Comparison of ENCODE assay signal across 32 cellular contexts in genomic region chr3:54928056-54928770, GRCh38. TPM values are rescaled to one million over a fixed set of nuclear protein-coding genes. Genes with fewer than 3 reads are reported as not detected.
"Had no signal": no experiment of that assay in that cellular context is flagged by ENCODE, and none has a peak within 500 bp of the region (broad histone marks: within the 10 kb centered on the region; RNA-seq: fewer than 3 reads in every experiment).

Gene LRTM1 (minus strand): TSS chr3:54928059. CDS start chr3:54927911, 148 bp downstream.

- H3K9me3 ChIP-seq: ascending aorta, esophagus squamous epithelium, pancreas, prostate gland, sigmoid colon, spleen, testis, transverse colon had no signal

- DNase-seq: activated CD4-positive, alpha-beta memory T cell treated with anti-CD3 and anti-CD28 coated beads for 36 hours; activated CD4-positive, alpha-beta T cell treated with anti-CD3 and anti-CD28 coated beads, Interleukin-2, amount 10 ng/mL, durations not matched to agents 24 days and 14 days; activated CD4-positive, CD25-positive, alpha-beta regulatory T cell treated with anti-CD3 and anti-CD28 coated beads, Interleukin-2, amount 50 U/mL, for 72 hours; activated CD8-positive, alpha-beta memory T cell treated with anti-CD3 and anti-CD28 coated beads, Interleukin-2, amount 50 U/mL, for 4 hours; activated effector memory CD4-positive, alpha-beta T cell treated with anti-CD3 and anti-CD28 coated beads, Interleukin-2, amount 50 U/mL, for 16 hours; activated naive CD4-positive, alpha-beta T cell treated with anti-CD3 and anti-CD28 coated beads for 36 hours; activated naive CD8-positive, alpha-beta T cell treated with anti-CD3 and anti-CD28 coated beads, Interleukin-2, amount 10 ng/mL, durations not matched to agents 7 days and 5 days; activated T-cell treated with anti-CD3 and anti-CD28 coated beads, Interleukin-2, amount 50 U/mL, for 1 hour; brain microvascular endothelial cell; esophagus squamous epithelium; foreskin melanocyte; left cardiac atrium; left ventricle myocardium superior; mammary epithelial cell; nucleus accumbens; pancreas; sigmoid colon; spleen; stimulated activated naive CD8-positive, alpha-beta T cell treated with anti-CD3 and anti-CD28 coated beads, Interleukin-15, Interleukin-2, amounts not matched to agents 100 U/mL and 50 U/mL, for 24 hours; T-helper 9 cell; testis; transverse colon had no signal

- H3K36me3 ChIP-seq: ascending aorta, brain microvascular endothelial cell, esophagus squamous epithelium, pancreas, prostate gland, sigmoid colon, spleen, transverse colon had no signal

- H3K27ac ChIP-seq: ascending aorta, brain microvascular endothelial cell, coronary artery, esophagus squamous epithelium, pancreas, prostate gland, sigmoid colon, spleen, testis, transverse colon had no signal

- H3K4me3 ChIP-seq: ascending aorta, coronary artery, esophagus squamous epithelium, pancreas, prostate gland, sigmoid colon, spleen, testis, transverse colon had no signal

- H3K27me3 ChIP-seq: ascending aorta, brain microvascular endothelial cell, esophagus squamous epithelium, pancreas, sigmoid colon, spleen, testis, transverse colon had no signal

- H3K4me1 ChIP-seq: ascending aorta, esophagus squamous epithelium, pancreas, prostate gland, sigmoid colon, testis, transverse colon had no signal

RNA-seq across cellular contexts. Expression of gene LRTM1, which starts in this region (rescaled TPM):
- total RNA-seq: activated CD4-positive, alpha-beta memory T cell treated with anti-CD3 and anti-CD28 coated beads for 36 hours; activated CD4-positive, alpha-beta T cell treated with anti-CD3 and anti-CD28 coated beads, Interleukin-2, amount 10 ng/mL, durations not matched to agents 24 days and 14 days; activated CD8-positive, alpha-beta memory T cell treated with anti-CD3 and anti-CD28 coated beads for 36 hours; activated naive CD4-positive, alpha-beta T cell treated with anti-CD3 and anti-CD28 coated beads for 36 hours; activated naive CD8-positive, alpha-beta T cell treated with anti-CD3 and anti-CD28 coated beads, Interleukin-2, amount 10 ng/mL, durations not matched to agents 7 days and 5 days; activated T-helper 1 cell treated with anti-CD3 and anti-CD28 coated beads, Interleukin-12 subunit alpha, Interleukin-12 subunit beta, Interleukin-2, Interleukin-4 antibody, amounts not matched to agents 30 ng/mL and 10 ng/mL and 1 ng/mL, durations not matched to agents 14 hours and 24 hours and 36 hours; ascending aorta; cardiac septum; cerebellum; esophagus squamous epithelium; left cardiac atrium; left ventricle myocardium superior; mammary epithelial cell; natural killer cell treated with Interleukin-12 subunit alpha and Interleukin-12 subunit beta and Interleukin-15 and Interleukin-18, amount 100 ng/mL, for 72 hours; pancreas; sigmoid colon; testis; transverse colon had no signal
- polyA plus RNA-seq: keratinocyte, mammary epithelial cell, pancreas, sigmoid colon, urinary bladder had no signal
